30 cellular contexts compared by ENCODE assay signal in the genomic region with DNA sequence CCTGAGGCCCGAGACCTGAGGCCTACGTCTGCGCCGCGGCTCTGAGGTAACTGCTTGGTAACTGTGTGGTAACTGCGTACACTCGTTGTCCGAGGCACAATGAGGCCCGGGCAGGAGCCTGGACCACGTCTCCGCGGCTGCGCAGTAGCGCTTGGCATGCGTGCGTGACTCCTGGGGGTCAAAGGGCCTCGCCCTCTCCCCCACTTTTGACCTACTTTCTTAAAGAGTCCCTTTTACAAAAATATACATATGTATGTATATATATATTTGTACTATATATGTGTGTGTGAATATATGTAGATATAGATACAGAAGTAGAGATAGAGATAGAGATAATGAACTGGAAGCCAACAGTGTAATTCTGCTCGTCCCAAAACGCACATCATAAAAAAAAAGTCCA. TPM values are rescaled to one million over a fixed set of nuclear protein-coding genes. Genes with fewer than 3 reads are reported as not detected.
"Had no signal": no experiment of that assay in that cellular context is flagged by ENCODE, and none has a peak within 500 bp of the region (broad histone marks: within the 10 kb centered on the region; RNA-seq: fewer than 3 reads in every experiment).

BEND2 (minus strand) TSS at position 101 of the 400 bp plus-strand sequence. CDS start 136 bp downstream, outside the sequence.

- H3K4me3 ChIP-seq: stomach, suprapubic skin, thoracic aorta, thyroid gland, tibial artery, tibial nerve, transverse colon, upper lobe of left lung, upper lobe of right lung, uterus, vagina had no signal

- H3K4me3 Mint-ChIP-seq: stimulated activated effector memory CD8-positive, alpha-beta T cell treated with anti-CD3 and anti-CD28 coated beads, Interleukin-12 subunit alpha, Interleukin-12 subunit beta, amount 100 ng/mL, for 72 hours; stimulated activated memory B cell treated with anti-CD40 and anti-IgM and Interleukin-4, amounts not matched to agents 10 μg/mL and 1 μg/mL and 100 μg/mL, for 72 hours; stimulated activated naive B cell treated with anti-CD40 and anti-IgM and Interleukin-4, amounts not matched to agents 10 μg/mL and 1 μg/mL and 100 μg/mL, for 72 hours; stimulated activated naive CD8-positive, alpha-beta T cell treated with anti-CD3 and anti-CD28 coated beads, Interleukin-15, amount 100 ng/mL, for 72 hours; stimulated activated naive CD8-positive, alpha-beta T cell treated with anti-CD3 and anti-CD28 coated beads, Interleukin-15, Interleukin-2, amounts not matched to agents 100 ng/mL and 50 ng/mL, for 24 hours; type B pancreatic cell had no signal

- H3K36me3 Mint-ChIP-seq: stimulated activated effector memory CD8-positive, alpha-beta T cell treated with anti-CD3 and anti-CD28 coated beads, Interleukin-12 subunit alpha, Interleukin-12 subunit beta, amount 100 ng/mL, for 72 hours; stimulated activated memory B cell treated with anti-CD40 and anti-IgM and Interleukin-4, amounts not matched to agents 10 μg/mL and 1 μg/mL and 100 μg/mL, for 72 hours; type B pancreatic cell had no signal

- H3K27me3 Mint-ChIP-seq: stimulated activated memory B cell treated with anti-CD40 and anti-IgM and Interleukin-4, amounts not matched to agents 10 μg/mL and 1 μg/mL and 100 μg/mL, for 72 hours; stimulated activated naive B cell treated with anti-CD40 and anti-IgM and Interleukin-4, amounts not matched to agents 10 μg/mL and 1 μg/mL and 100 μg/mL, for 72 hours; stimulated activated naive CD8-positive, alpha-beta T cell treated with anti-CD3 and anti-CD28 coated beads, Interleukin-15, amount 100 ng/mL, for 72 hours; stimulated activated naive CD8-positive, alpha-beta T cell treated with anti-CD3 and anti-CD28 coated beads, Interleukin-15, Interleukin-2, amounts not matched to agents 100 ng/mL and 50 ng/mL, for 24 hours; type B pancreatic cell had no signal

- H3K27ac ChIP-seq: stomach, suprapubic skin, thoracic aorta, thyroid gland, tibial artery, tibial nerve, transverse colon, upper lobe of left lung, upper lobe of right lung, uterus, vagina had no signal

- H3K4me1 ChIP-seq: stomach, suprapubic skin, thyroid gland, tibial artery, tibial nerve, transverse colon, upper lobe of left lung, upper lobe of right lung, uterus, vagina had no signal

- H3K27me3 ChIP-seq: stomach, suprapubic skin, thyroid gland, tibial artery, tibial nerve, transverse colon, upper lobe of left lung, upper lobe of right lung, uterus, vagina had no signal

- H3K4me1 Mint-ChIP-seq: stimulated activated effector memory CD8-positive, alpha-beta T cell treated with anti-CD3 and anti-CD28 coated beads, Interleukin-12 subunit alpha, Interleukin-12 subunit beta, amount 100 ng/mL, for 72 hours; stimulated activated memory B cell treated with anti-CD40 and anti-IgM and Interleukin-4, amounts not matched to agents 10 μg/mL and 1 μg/mL and 100 μg/mL, for 72 hours; stimulated activated naive B cell treated with anti-CD40 and anti-IgM and Interleukin-4, amounts not matched to agents 10 μg/mL and 1 μg/mL and 100 μg/mL, for 72 hours; stimulated activated naive CD8-positive, alpha-beta T cell treated with anti-CD3 and anti-CD28 coated beads, Interleukin-15, amount 100 ng/mL, for 72 hours had no signal

- H3K9me3 Mint-ChIP-seq: stimulated activated effector memory CD8-positive, alpha-beta T cell treated with anti-CD3 and anti-CD28 coated beads, Interleukin-12 subunit alpha, Interleukin-12 subunit beta, amount 100 ng/mL, for 72 hours; stimulated activated memory B cell treated with anti-CD40 and anti-IgM and Interleukin-4, amounts not matched to agents 10 μg/mL and 1 μg/mL and 100 μg/mL, for 72 hours; stimulated activated naive CD8-positive, alpha-beta T cell treated with anti-CD3 and anti-CD28 coated beads, Interleukin-15, Interleukin-2, amounts not matched to agents 100 ng/mL and 50 ng/mL, for 24 hours had no signal

- DNase-seq: stimulated activated CD4-positive, alpha-beta T cell treated with anti-CD3 and anti-CD28 coated beads, Interleukin-2, amount 100 ng/mL, for 48 hours; stimulated activated CD4-positive, alpha-beta T cell treated with anti-CD3 and anti-CD28 coated beads, Interleukin-4, amount 100 ng/mL, for 1 hour; stimulated activated CD4-positive, alpha-beta T cell treated with anti-CD3 and anti-CD28 coated beads, Interleukin-4, amount 100 ng/mL, for 24 hours; stimulated activated CD4-positive, alpha-beta T cell treated with anti-CD3 and anti-CD28 coated beads, Interleukin-4, amount 100 ng/mL, for 4 hours; stimulated activated CD8-positive, alpha-beta memory T cell treated with anti-CD3 and anti-CD28 coated beads, Interleukin-4, amount 100 ng/mL, for 48 hours; stimulated activated naive B cell treated with anti-CD40 and anti-IgM and Interleukin-4, amounts not matched to agents 10 μg/mL and 1 μg/mL and 100 μg/mL, for 72 hours; stimulated activated naive CD4-positive, alpha-beta T cell; stimulated activated naive CD4-positive, alpha-beta T cell treated with Interleukin-2 at 50 U/mL for 16 hours; stimulated activated naive CD8-positive, alpha-beta T cell treated with anti-CD3 and anti-CD28 coated beads, Interleukin-15, amount 100 ng/mL, for 72 hours; stimulated activated naive CD8-positive, alpha-beta T cell treated with anti-CD3 and anti-CD28 coated beads, Interleukin-15, Interleukin-2, amounts not matched to agents 100 U/mL and 50 U/mL, for 24 hours; stomach; substantia nigra; thyroid gland; tibial artery; transverse colon; trophoblast cell; upper lobe of left lung; upper lobe of right lung; uterus had no signal

- H3K36me3 ChIP-seq: stomach, suprapubic skin, thoracic aorta, thyroid gland, tibial artery, tibial nerve, transverse colon, upper lobe of left lung, upper lobe of right lung, uterus, vagina had no signal

- H3K27ac Mint-ChIP-seq: stimulated activated effector memory CD8-positive, alpha-beta T cell treated with anti-CD3 and anti-CD28 coated beads, Interleukin-12 subunit alpha, Interleukin-12 subunit beta, amount 100 ng/mL, for 72 hours; stimulated activated memory B cell treated with anti-CD40 and anti-IgM and Interleukin-4, amounts not matched to agents 10 μg/mL and 1 μg/mL and 100 μg/mL, for 72 hours; stimulated activated naive B cell treated with anti-CD40 and anti-IgM and Interleukin-4, amounts not matched to agents 10 μg/mL and 1 μg/mL and 100 μg/mL, for 72 hours; stimulated activated naive CD8-positive, alpha-beta T cell treated with anti-CD3 and anti-CD28 coated beads, Interleukin-15, amount 100 ng/mL, for 72 hours; stimulated activated naive CD8-positive, alpha-beta T cell treated with anti-CD3 and anti-CD28 coated beads, Interleukin-15, Interleukin-2, amounts not matched to agents 100 ng/mL and 50 ng/mL, for 24 hours; type B pancreatic cell had no signal

- H3K9me3 ChIP-seq: suprapubic skin, thoracic aorta, thyroid gland, tibial nerve, transverse colon, upper lobe of left lung, upper lobe of right lung, uterus, vagina had no signal

RNA-seq across cellular contexts. Expression of gene BEND2, which starts in this region (rescaled TPM):
- total RNA-seq: stomach, subcutaneous adipose tissue, suprapubic skin, thoracic aorta, transverse colon, upper lobe of right lung, ureter, urinary bladder, uterus, vagina had no signal
- polyA plus RNA-seq: urinary bladder had no signal
